In the genomic region with DNA sequence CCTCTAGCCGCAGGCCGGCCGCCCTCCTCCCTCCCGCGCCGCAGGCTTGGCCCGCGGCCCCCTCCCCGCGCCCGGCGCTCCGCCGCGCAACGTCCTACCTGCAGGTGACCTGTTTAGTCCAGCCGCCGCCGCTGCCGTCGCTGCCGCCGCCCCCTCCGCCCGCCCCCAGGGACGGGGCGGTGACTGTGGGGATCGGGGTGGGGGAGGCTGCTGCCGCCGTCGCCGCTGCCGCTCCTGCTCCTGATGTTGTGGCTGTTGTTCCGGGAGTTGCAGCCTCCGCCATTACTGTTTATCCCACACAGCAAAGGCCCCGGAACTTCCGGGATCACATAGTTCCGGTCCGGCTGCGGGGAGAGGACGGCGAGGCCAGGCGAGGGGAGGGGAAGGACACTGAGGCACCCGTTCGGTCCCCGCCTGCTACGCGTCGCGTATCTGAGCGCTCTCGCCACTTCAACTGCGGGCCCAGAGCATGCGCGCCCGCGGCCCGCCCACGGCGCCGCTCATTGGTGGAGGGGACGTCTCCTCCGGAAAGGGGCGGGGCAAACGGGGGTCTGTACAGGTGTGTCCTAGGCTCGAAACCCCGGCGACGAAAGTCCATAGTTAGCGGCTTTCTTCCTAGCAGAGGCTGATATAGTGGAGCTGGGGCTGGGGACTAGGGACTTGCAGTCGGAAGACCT, we compare ENCODE assay signal across 8 cellular contexts. TPM values are rescaled to one million over a fixed set of nuclear protein-coding genes. Genes with fewer than 3 reads are reported as not detected.
DNase-seq lines count a peak whose midpoint lies in the region; ATAC-seq, FAIRE-seq and TF ChIP-seq lines count a peak whose summit lies in the region.

A gene with protein sequence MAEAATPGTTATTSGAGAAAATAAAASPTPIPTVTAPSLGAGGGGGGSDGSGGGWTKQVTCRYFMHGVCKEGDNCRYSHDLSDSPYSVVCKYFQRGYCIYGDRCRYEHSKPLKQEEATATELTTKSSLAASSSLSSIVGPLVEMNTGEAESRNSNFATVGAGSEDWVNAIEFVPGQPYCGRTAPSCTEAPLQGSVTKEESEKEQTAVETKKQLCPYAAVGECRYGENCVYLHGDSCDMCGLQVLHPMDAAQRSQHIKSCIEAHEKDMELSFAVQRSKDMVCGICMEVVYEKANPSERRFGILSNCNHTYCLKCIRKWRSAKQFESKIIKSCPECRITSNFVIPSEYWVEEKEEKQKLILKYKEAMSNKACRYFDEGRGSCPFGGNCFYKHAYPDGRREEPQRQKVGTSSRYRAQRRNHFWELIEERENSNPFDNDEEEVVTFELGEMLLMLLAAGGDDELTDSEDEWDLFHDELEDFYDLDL (minus strand): TSS at position 444 of the 677 bp plus-strand sequence. CDS start 161 bp downstream, at position 283.

- no peaks in the 10 kb centered on the region for H3F3A ChIP-seq in smooth muscle cell (ENCODE audit: low read depth)

- in situ Hi-C loops in ACHN (cut with HindIII; ENCODE audit: low pct_ligation_motif_present, low pct_unique_long_range_greater_than_20kb, low sequenced_read_pairs), result no loop called here

- FAIRE-seq in bronchial epithelial cell (lab: Jason Lieb, UNC), result no peak

- H4K20me1 ChIP-seq in smooth muscle cell (ENCODE audit: low read depth), result peaks cover 45% of the 10 kb centered on the region

- H3K27me3 ChIP-seq in bronchial epithelial cell (ENCODE audit: control insufficient read depth, insufficient read depth, low read length), result no peaks in the 10 kb centered on the region
- H3K27me3 ChIP-seq in smooth muscle cell (ENCODE audit: low read depth), result no peaks in the 10 kb centered on the region

- peak within 1 kb of the TSS; percentile 86 for H3K9ac ChIP-seq in smooth muscle cell (ENCODE audit: low read depth)

- H3K4me3 ChIP-seq in WI38 (ENCODE audit: low read depth, low read length) (peak within 1 kb of the TSS; percentile 88), bronchial epithelial cell (ENCODE audit: low read depth, low read length) (peak within 1 kb of the TSS; percentile 96), smooth muscle cell (peak within 1 kb of the TSS; percentile 100)

- TF ChIP-seq CTCF in WI38 (IDR thresholded peaks at IDR 0.05; ENCODE audit: low read depth, low read length), result no peak
- no peak for TF ChIP-seq CTCF in bronchial epithelial cell (IDR thresholded peaks at IDR 0.05; ENCODE audit: insufficient read depth, low read length, severe bottlenecking)
- no peak for TF ChIP-seq CTCF in smooth muscle cell (IDR thresholded peaks at IDR 0.05; ENCODE audit: borderline replicate concordance, insufficient read depth, poor library complexity, severe bottlenecking)

- no peaks in the 10 kb centered on the region for H3K9me3 ChIP-seq in smooth muscle cell (replicated peaks; ENCODE audit: low read depth)

- peaks cover 46% of the 10 kb centered on the region for H3K79me2 ChIP-seq in smooth muscle cell (ENCODE audit: low read depth)

- ATAC-seq in GM18873 (IDR thresholded peaks at IDR 0.05; ENCODE audit: low FRiP score, unreplicated experiment) (peak; percentile 84), HG03139 (IDR thresholded peaks at IDR 0.05; ENCODE audit: unreplicated experiment) (peak; percentile 91)

- DNase-seq in ACHN (peak; percentile 98), NCI-H2227 (lab: John Stamatoyannopoulos, UW; ENCODE audit: unreplicated experiment) (peak; percentile 99), bronchial epithelial cell (ENCODE audit: low read depth) (peak; percentile 88), iPS-NIHi11 (ENCODE audit: low spot score) (peak; percentile 97), smooth muscle cell (lab: John Stamatoyannopoulos, UW; ENCODE audit: unreplicated experiment) (peak; percentile 71)

- H3K27ac ChIP-seq in smooth muscle cell (ENCODE audit: low read depth), result peak within 1 kb of the TSS; percentile 69

- H3K36me3 ChIP-seq in bronchial epithelial cell (ENCODE audit: control insufficient read depth, insufficient read depth, low read length), result peaks cover 1% of the 10 kb centered on the region
- H3K36me3 ChIP-seq in smooth muscle cell (ENCODE audit: low read depth), result no peaks in the 10 kb centered on the region

- H3K4me1 ChIP-seq in smooth muscle cell (ENCODE audit: low read depth), result no peaks in the 10 kb centered on the region

- WGBS in smooth muscle cell (ENCODE audit: low lambda C conversion rate), result under 1% methylated on average over 21 of the region's 71 CpGs

- peak within 1 kb of the TSS; percentile 88 for H2AFZ ChIP-seq in smooth muscle cell (ENCODE audit: low read depth)

- H3K4me2 ChIP-seq in smooth muscle cell, result peak within 1 kb of the TSS; percentile 99

RNA-seq across cellular contexts. Expression of the gene that starts here (rescaled TPM):
- total RNA-seq in bronchial epithelial cell (93.6 and 99.5 TPM in 2 replicates), smooth muscle cell (52.4 and 60.3 TPM in 2 replicates)
- polyA plus RNA-seq in smooth muscle cell, result 50.2 and 82.8 TPM in 2 replicates

Comparison
In these comparisons a context has a peak if more than half of its experiments do, and no peak if none do; other contexts are left out.
1. Peak in every context shown above with its lines: DNase-seq, ATAC-seq, H3K4me3 ChIP-seq and H3K27ac ChIP-seq.